15 cellular contexts compared by ENCODE assay signal in the genomic region with DNA sequence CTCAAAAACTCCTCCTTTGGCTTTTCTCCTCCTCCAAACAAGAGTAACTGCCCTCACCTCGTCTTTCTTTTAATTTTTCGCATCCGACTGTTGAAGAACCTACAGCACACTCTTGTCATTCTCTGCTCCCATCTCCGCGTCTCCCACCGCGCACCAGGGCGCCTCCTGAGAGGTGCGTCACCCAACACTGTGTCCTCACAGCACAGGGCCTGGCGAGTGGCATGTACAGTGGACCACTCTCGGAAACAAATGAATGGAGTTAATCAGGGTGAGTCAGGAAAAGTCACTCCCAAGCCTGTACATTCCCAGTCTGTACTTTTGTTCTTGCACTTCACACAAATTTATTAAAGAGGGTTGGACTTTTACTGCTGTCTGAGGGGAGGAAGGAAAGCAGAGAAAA. TPM values are rescaled to one million over a fixed set of nuclear protein-coding genes. Genes with fewer than 3 reads are reported as not detected.
A peak's percentile ranks its signal among the peaks of the same experiment; 100 is the strongest.
DNase-seq lines count a peak whose midpoint lies in the region; FAIRE-seq and TF ChIP-seq lines count a peak whose summit lies in the region.
"Had no signal": no experiment of that assay in that cellular context is flagged by ENCODE, and none has a peak within 500 bp of the region (broad histone marks: within the 10 kb centered on the region; RNA-seq: fewer than 3 reads in every experiment).

No MANE protein-coding gene starts in this region.

- H4K5ac ChIP-seq in H1 (ENCODE audit: insufficient read length, low read depth, low read length) = no peak overlapping the region

- H4K8ac ChIP-seq in H1 (ENCODE audit: extremely low read depth, insufficient read depth, low read length) = no peak overlapping the region

- peak overlapping the region; percentile 74 for H3K4me3 ChIP-seq in HUES6 (ENCODE audit: low read depth, low read length)
- peak overlapping the region; percentile 52 to 68 (median 62) for H3K4me3 ChIP-seq in H1 (ENCODE audit: extremely low read depth in 1 of 4, insufficient read depth in 2 of 4, low read depth in 3 of 4, low read length in 4 of 4)
- H3K4me3 ChIP-seq in skin epidermis = peak overlapping the region in 5 of 7 experiments; percentile 12 to 32 (median 23)
- H3K4me3 ChIP-seq in PC-9 = no peak overlapping the region
- H3K4me3 ChIP-seq: prostate gland had no signal

- no peaks in the 10 kb centered on the region for H3K79me2 ChIP-seq in H1 (ENCODE audit: control insufficient read depth in 1 of 2, insufficient read depth in 2 of 2, low read length in 2 of 2)
- H3K79me2 ChIP-seq in PC-9 (ENCODE audit: low read depth) = no peaks in the 10 kb centered on the region

- H3K79me1 ChIP-seq in H1 (ENCODE audit: low read depth, low read length) = no peaks in the 10 kb centered on the region

- H3K18ac ChIP-seq in H1 (ENCODE audit: extremely low read depth, low read length) = no peak overlapping the region

- FAIRE-seq in H1 (lab: Jason Lieb, UNC) = no peak
- no peak for FAIRE-seq in RCC 7860 (lab: Jason Lieb, UNC)

- POLR2A ChIA-PET in H1 (lab: Charles Lee; ENCODE audit: partially characterized antibody) (no interaction called here), PC-9 (lab: Charles Lee; ENCODE audit: unreplicated experiment) (no interaction called here)

- H3K4me1 ChIP-seq in HUES6 (ENCODE audit: control insufficient read depth, insufficient read depth, low read length) = peaks cover 3% of the 10 kb centered on the region; the same call in 1 of the 2 replicates
- 0 out of 7 replicates have a peak, but pooled peaks cover 0 to 3% (median under 1%) of the 10 kb centered on the region in 4 experiments for H3K4me1 ChIP-seq in H1 (replicated peaks in 1 of 4; ENCODE audit: control insufficient read depth in 3 of 4, insufficient read depth in 4 of 4, low read length in 3 of 4)
- H3K4me1 ChIP-seq in PC-9 (replicated peaks; ENCODE audit: insufficient read depth) = no peaks in the 10 kb centered on the region
- H3K4me1 ChIP-seq: prostate gland had no signal

- H3K27ac ChIP-seq in HUES6 (ENCODE audit: low read depth, low read length) = no peak overlapping the region
- no peak overlapping the region for H3K27ac ChIP-seq in H1 (ENCODE audit: low read depth, low read length)
- H3K27ac ChIP-seq in skin epidermis = peak overlapping the region in 3 of 21 experiments; percentile 26 to 61 (median 27)
- H3K27ac ChIP-seq in PC-9 = no peak overlapping the region
- H3K27ac ChIP-seq: gastroesophageal sphincter, prostate gland had no signal

- H2BK20ac ChIP-seq in H1 (ENCODE audit: low read length) = no peak overlapping the region

- TF ChIP-seq RAD21 in H1 (IDR thresholded peaks at IDR 0.05 in 1 of 2, conservative IDR thresholded peaks at IDR 0.05 in 1 of 2; ENCODE audit: low read depth in 2 of 2, low read length in 2 of 2) = no peak

- intact Hi-C loops in PC-9 (cut with micrococcal nuclease; ENCODE audit: unreplicated experiment) = no loop called here

- no TSS peak for BruUV-seq in PC-9 (replicated peaks; lab: Mats Ljungman, UMichigan)

- no peak overlapping the region for H2BK15ac ChIP-seq in H1 (ENCODE audit: low read length)

- H3K9me3 ChIP-seq in HUES6 (ENCODE audit: control insufficient read depth, insufficient read depth, low read depth, low read length) = no peaks in the 10 kb centered on the region
- H3K9me3 ChIP-seq in H1 (ENCODE audit: insufficient read depth in 2 of 2, low read depth in 1 of 2, low read length in 1 of 2) = no peaks in the 10 kb centered on the region
- H3K9me3 ChIP-seq in PC-9 (ENCODE audit: insufficient read depth, low read depth) = no peaks in the 10 kb centered on the region
- H3K9me3 ChIP-seq: gastroesophageal sphincter, prostate gland had no signal

- H2BK120ac ChIP-seq in H1 (replicated peaks; ENCODE audit: low read depth, low read length) = no peak overlapping the region

- H3F3A ChIP-seq in PC-9 (ENCODE audit: insufficient read depth, low read depth) = no peaks in the 10 kb centered on the region

- no peak overlapping the region for H4K91ac ChIP-seq in H1 (replicated peaks; ENCODE audit: insufficient read length, low read length)

- H4K20me1 ChIP-seq in H1 (replicated peaks in 1 of 2; ENCODE audit: control insufficient read depth in 1 of 2, insufficient read depth in 2 of 2, low read length in 2 of 2) = no peaks in the 10 kb centered on the region
- H4K20me1 ChIP-seq in PC-9 (ENCODE audit: insufficient read depth) = no peaks in the 10 kb centered on the region

- H3K4me2 ChIP-seq in H1 (ENCODE audit: insufficient read depth in 1 of 2, low read depth in 2 of 2, low read length in 2 of 2) (peak overlapping the region; percentile 68 to 82), PC-9 (no peak overlapping the region)

- TF ChIP-seq CTCF in H1 (IDR thresholded peaks at IDR 0.05; ENCODE audit: control extremely low read depth in 1 of 3, insufficient read depth in 1 of 3, low read depth in 1 of 3, low read length in 3 of 3) (no peak), PC-9 (conservative IDR thresholded peaks at IDR 0.05) (no peak)

- DNase-seq in H1 (ENCODE audit: low read depth in 1 of 2, low spot score in 2 of 2) = no peak
- DNase-seq in iPS-NIHi11 (ENCODE audit: low spot score) = peak; percentile 6
- no peak for DNase-seq in RCC 7860 (ENCODE audit: low spot score)
- DNase-seq in PC-9 = no peak
- no peak for DNase-seq in OCI-M2 (lab: John Stamatoyannopoulos, UW; ENCODE audit: unreplicated experiment)
- no peak for DNase-seq in NCI-H748 treated with DMSO at 0.1 percent for 48 hours (lab: John Stamatoyannopoulos, UW)
- DNase-seq: activated CD4-positive, alpha-beta memory T cell treated with anti-CD3 and anti-CD28 coated beads for 36 hours; activated gamma-delta T cell; CD4-positive, CD25-positive, alpha-beta regulatory T cell; T-helper 17 cell had no signal

- 49% methylated on average over 11 of the region's 11 CpGs; no CpG with 5 or more reads in 1 of the 2 experiments for WGBS in H1 (ENCODE audit: extremely low coverage in 1 of 2, insufficient coverage in 1 of 2, insufficient read length in 1 of 2, insufficient replicate concordance in 2 of 2, low coverage in 1 of 2, low lambda C conversion rate in 2 of 2, missing lambda C conversion rate in 1 of 2), 2 experiments

- no peak overlapping the region for H2AK5ac ChIP-seq in H1 (ENCODE audit: low read depth, low read length)

- H2BK12ac ChIP-seq in H1 (ENCODE audit: low read depth, low read length) = no peak overlapping the region

- no peak overlapping the region for H3K56ac ChIP-seq in H1 (replicated peaks; ENCODE audit: insufficient read length, low read depth, low read length)

- H3K27me3 ChIP-seq in HUES6 (ENCODE audit: control insufficient read depth, insufficient read depth, low read length) = peaks cover 36% of the 10 kb centered on the region
- peaks cover 10 to 27% (median 23%) of the 10 kb centered on the region in 4 experiments for H3K27me3 ChIP-seq in H1 (replicated peaks in 1 of 4; ENCODE audit: control insufficient read depth in 3 of 4, extremely low read depth in 1 of 4, insufficient read depth in 3 of 4, low read length in 3 of 4)
- peaks cover 46% of the 10 kb centered on the region for H3K27me3 ChIP-seq in PC-9 (ENCODE audit: insufficient read depth, low read depth)

- H3K9ac ChIP-seq in HUES6 (ENCODE audit: low read length) (peak overlapping the region; percentile 52), H1 (replicated peaks in 1 of 4; ENCODE audit: extremely low read depth in 1 of 4, low read depth in 3 of 4, low read length in 3 of 4) (no peak overlapping the region)

- H2BK5ac ChIP-seq in H1 (ENCODE audit: low read depth, low read length) = no peak overlapping the region

- H2AFZ ChIP-seq in H1 (ENCODE audit: low read length) (peak overlapping the region; percentile 98; the same call in 1 of the 2 replicates), PC-9 (no peak overlapping the region)

- H3K23me2 ChIP-seq in H1 (ENCODE audit: low read depth, low read length) = peaks cover 6% of the 10 kb centered on the region; the same call in 1 of the 2 replicates

- no peak for TF ChIP-seq EP300 in H1 (IDR thresholded peaks at IDR 0.05; ENCODE audit: borderline replicate concordance in 1 of 2, low read depth in 2 of 2, low read length in 2 of 2)

- no peak overlapping the region for H3K23ac ChIP-seq in H1 (ENCODE audit: insufficient read length)

- CTCF ChIA-PET in H1 (lab: Charles Lee; ENCODE audit: partially characterized antibody) (interaction anchor here (2.5 kb wide), 1 partner anchor 12 kb away, joined by 9 read pairs; no protein-coding TSS in a partner anchor), PC-9 (lab: Charles Lee) (no interaction called here)

- H3K4ac ChIP-seq in H1 (replicated peaks; ENCODE audit: insufficient read length, low read depth, low read length) = no peak overlapping the region

- TF ChIP-seq POLR2A in H1 (IDR thresholded peaks at IDR 0.05; ENCODE audit: control extremely low read depth in 1 of 2, low read depth in 2 of 2, low read length in 2 of 2) = no peak

- no peaks in the 10 kb centered on the region for H3K9me2 ChIP-seq in PC-9 (ENCODE audit: insufficient read depth)

- H3K36me3 ChIP-seq in HUES6 (ENCODE audit: control insufficient read depth, insufficient read depth, low read length) (no peaks in the 10 kb centered on the region), H1 (ENCODE audit: control insufficient read depth in 2 of 4, insufficient read depth in 4 of 4, low read length in 3 of 4) (no peaks in the 10 kb centered on the region), PC-9 (ENCODE audit: low read depth) (no peaks in the 10 kb centered on the region)
- H3K36me3 ChIP-seq: gastroesophageal sphincter, prostate gland had no signal

- H3K14ac ChIP-seq in H1 (ENCODE audit: insufficient read length) = no peak overlapping the region

TF ChIP-seq in H1, 55 proteins besides CTCF, POLR2A, EP300 and RAD21 (continues in another document):
- TF ChIP-seq CREB1 (IDR thresholded peaks at IDR 0.05) = no peak
- no peak for TF ChIP-seq SP2 (IDR thresholded peaks at IDR 0.05; ENCODE audit: low read length)
- TF ChIP-seq BACH1 (IDR thresholded peaks at IDR 0.05; ENCODE audit: low read length) = no peak
- TF ChIP-seq, protein P1, sequence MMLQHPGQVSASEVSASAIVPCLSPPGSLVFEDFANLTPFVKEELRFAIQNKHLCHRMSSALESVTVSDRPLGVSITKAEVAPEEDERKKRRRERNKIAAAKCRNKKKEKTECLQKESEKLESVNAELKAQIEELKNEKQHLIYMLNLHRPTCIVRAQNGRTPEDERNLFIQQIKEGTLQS (IDR thresholded peaks at IDR 0.05; ENCODE audit: insufficient read depth, low read depth, low read length) = no peak

RNA-seq across cellular contexts. Expression of a gene that starts 0.6 kb away (rescaled TPM):
- 0.09 TPM in 1 of 2 replicates, not detected in the other for total RNA-seq in H1 (2021; fragmentation: NEBNext Ultra II Directional; extraction: Animal tissue kit (Norgen Biotek cat#: 25700))
- polyA plus RNA-seq in H1 (2011; rRNA removed) = 0.02 TPM in 2 replicates
- polyA plus RNA-seq in H1 (2011; cell fraction: cytosol; rRNA removed) = 0.03 TPM
- polyA plus RNA-seq in H1 (2011; cell fraction: nucleus; rRNA removed) = 0.03 TPM
- polyA plus RNA-seq in H1 (2012, experiment 1 of 2) = 0.03 to 0.17 TPM (median 0.07 TPM) in 4 replicates
- not detected for polyA plus RNA-seq in H1 (2012, experiment 2 of 2)
- polyA plus RNA-seq in H1 (2013, experiment 1 of 2) = 0.06 TPM
- polyA plus RNA-seq in H1 (2013, experiment 2 of 2) = 0.04 TPM
- polyA minus RNA-seq in H1 (2011; rRNA and poly(A)+ RNA removed) = 0.03 and 0.10 TPM in 2 replicates
- polyA minus RNA-seq in H1 (2011; cell fraction: cytosol; rRNA and poly(A)+ RNA removed) = 0.07 TPM
- 0.20 TPM for polyA minus RNA-seq in H1 (2011; cell fraction: nucleus; rRNA and poly(A)+ RNA removed)
- total RNA-seq in PC-9 (2021) = not detected in 2 replicates
- total RNA-seq: activated CD4-positive, alpha-beta memory T cell treated with anti-CD3 and anti-CD28 coated beads for 36 hours; CD4-positive, CD25-positive, alpha-beta regulatory T cell; gastroesophageal sphincter; lung microvascular endothelial cell had no signal
- polyA plus RNA-seq: CD4-positive, CD25-positive, alpha-beta regulatory T cell had no signal
